Comparison of ENCODE assay signal across 1 cellular context in the genomic region with DNA sequence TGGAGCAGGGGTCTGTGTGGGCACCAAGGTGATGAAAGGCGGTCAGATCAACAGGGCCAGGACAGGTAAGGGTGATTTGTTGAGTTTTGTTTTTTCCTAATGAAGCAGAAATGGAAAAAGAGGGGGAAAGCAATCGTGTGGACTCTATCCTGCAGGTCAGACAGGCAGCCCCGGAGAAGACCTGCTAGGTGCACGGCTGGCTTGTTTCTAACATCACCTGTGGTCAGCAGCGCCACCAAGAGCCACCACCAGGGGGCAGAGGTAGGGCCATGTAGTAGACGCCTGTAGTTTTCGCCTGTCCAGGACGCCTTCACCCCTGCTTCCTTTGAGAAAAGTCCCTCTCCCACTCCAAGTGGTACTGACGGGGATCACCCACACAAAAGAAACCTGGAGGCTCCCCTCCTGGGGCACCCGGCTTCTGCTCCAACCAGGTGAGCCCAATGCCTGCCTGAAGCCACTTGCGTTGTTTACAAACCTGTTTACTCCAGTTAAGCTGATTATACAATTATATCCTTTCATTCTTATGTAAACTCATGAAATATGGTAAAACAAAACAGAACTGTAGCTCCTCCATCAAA.
TF ChIP-seq lines count a peak whose summit lies in the region.

No MANE protein-coding gene starts in this region.

TF ChIP-seq in HepG2, 621 proteins besides CTCF, POLR2A, EP300 and RAD21 (continued from another document and continues in another):
- TF ChIP-seq, protein P1, sequence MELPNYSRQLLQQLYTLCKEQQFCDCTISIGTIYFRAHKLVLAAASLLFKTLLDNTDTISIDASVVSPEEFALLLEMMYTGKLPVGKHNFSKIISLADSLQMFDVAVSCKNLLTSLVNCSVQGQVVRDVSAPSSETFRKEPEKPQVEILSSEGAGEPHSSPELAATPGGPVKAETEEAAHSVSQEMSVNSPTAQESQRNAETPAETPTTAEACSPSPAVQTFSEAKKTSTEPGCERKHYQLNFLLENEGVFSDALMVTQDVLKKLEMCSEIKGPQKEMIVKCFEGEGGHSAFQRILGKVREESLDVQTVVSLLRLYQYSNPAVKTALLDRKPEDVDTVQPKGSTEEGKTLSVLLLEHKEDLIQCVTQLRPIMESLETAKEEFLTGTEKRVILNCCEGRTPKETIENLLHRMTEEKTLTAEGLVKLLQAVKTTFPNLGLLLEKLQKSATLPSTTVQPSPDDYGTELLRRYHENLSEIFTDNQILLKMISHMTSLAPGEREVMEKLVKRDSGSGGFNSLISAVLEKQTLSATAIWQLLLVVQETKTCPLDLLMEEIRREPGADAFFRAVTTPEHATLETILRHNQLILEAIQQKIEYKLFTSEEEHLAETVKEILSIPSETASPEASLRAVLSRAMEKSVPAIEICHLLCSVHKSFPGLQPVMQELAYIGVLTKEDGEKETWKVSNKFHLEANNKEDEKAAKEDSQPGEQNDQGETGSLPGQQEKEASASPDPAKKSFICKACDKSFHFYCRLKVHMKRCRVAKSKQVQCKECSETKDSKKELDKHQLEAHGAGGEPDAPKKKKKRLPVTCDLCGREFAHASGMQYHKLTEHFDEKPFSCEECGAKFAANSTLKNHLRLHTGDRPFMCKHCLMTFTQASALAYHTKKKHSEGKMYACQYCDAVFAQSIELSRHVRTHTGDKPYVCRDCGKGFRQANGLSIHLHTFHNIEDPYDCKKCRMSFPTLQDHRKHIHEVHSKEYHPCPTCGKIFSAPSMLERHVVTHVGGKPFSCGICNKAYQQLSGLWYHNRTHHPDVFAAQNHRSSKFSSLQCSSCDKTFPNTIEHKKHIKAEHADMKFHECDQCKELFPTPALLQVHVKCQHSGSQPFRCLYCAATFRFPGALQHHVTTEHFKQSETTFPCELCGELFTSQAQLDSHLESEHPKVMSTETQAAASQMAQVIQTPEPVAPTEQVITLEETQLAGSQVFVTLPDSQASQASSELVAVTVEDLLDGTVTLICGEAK (IDR thresholded peaks at IDR 0.05): no peak
- TF ChIP-seq, protein P1 (CRISPR knock-in tag; IDR thresholded peaks at IDR 0.05): no peak
- TF ChIP-seq, protein P2, sequence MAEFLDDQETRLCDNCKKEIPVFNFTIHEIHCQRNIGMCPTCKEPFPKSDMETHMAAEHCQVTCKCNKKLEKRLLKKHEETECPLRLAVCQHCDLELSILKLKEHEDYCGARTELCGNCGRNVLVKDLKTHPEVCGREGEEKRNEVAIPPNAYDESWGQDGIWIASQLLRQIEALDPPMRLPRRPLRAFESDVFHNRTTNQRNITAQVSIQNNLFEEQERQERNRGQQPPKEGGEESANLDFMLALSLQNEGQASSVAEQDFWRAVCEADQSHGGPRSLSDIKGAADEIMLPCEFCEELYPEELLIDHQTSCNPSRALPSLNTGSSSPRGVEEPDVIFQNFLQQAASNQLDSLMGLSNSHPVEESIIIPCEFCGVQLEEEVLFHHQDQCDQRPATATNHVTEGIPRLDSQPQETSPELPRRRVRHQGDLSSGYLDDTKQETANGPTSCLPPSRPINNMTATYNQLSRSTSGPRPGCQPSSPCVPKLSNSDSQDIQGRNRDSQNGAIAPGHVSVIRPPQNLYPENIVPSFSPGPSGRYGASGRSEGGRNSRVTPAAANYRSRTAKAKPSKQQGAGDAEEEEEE (CRISPR knock-in tag; IDR thresholded peaks at IDR 0.05; ENCODE audit: borderline replicate concordance): 0 out of 2 replicates have a peak, but pooled peaks have one; percentile 60
- TF ChIP-seq SNAPC5 (CRISPR knock-in tag; IDR thresholded peaks at IDR 0.05; ENCODE audit: borderline replicate concordance) (no peak), POGZ (CRISPR knock-in tag; IDR thresholded peaks at IDR 0.05) (no peak), SETDB1 (CRISPR knock-in tag; IDR thresholded peaks at IDR 0.05; ENCODE audit: borderline replicate concordance) (no peak), ZNF790 (CRISPR knock-in tag; IDR thresholded peaks at IDR 0.05; ENCODE audit: borderline replicate concordance) (no peak), ZNF615 (CRISPR knock-in tag; IDR thresholded peaks at IDR 0.05; ENCODE audit: borderline replicate concordance) (no peak), ZNF616 (CRISPR knock-in tag; IDR thresholded peaks at IDR 0.05; ENCODE audit: low read depth) (no peak), ZNF713 (CRISPR knock-in tag; IDR thresholded peaks at IDR 0.05) (no peak), ZNF335 (CRISPR knock-in tag; IDR thresholded peaks at IDR 0.05) (peak; percentile 39; the same call in 1 of the 2 replicates), TEAD3 (CRISPR knock-in tag; optimal IDR thresholded peaks at IDR 0.05; ENCODE audit: borderline replicate concordance) (no peak), HNRNPL (IDR thresholded peaks at IDR 0.05; ENCODE audit: low read depth, low read length) (0 out of 2 replicates have a peak, but pooled peaks have one; percentile 34), PAWR (CRISPR knock-in tag; IDR thresholded peaks at IDR 0.05; ENCODE audit: borderline replicate concordance) (no peak), REST (IDR thresholded peaks at IDR 0.05; ENCODE audit: borderline replicate concordance in 1 of 2, low read depth in 1 of 2, low read length in 2 of 2) (no peak)
- TF ChIP-seq, protein P3, sequence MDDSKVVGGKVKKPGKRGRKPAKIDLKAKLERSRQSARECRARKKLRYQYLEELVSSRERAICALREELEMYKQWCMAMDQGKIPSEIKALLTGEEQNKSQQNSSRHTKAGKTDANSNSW (CRISPR knock-in tag; IDR thresholded peaks at IDR 0.05; ENCODE audit: borderline replicate concordance): no peak
- TF ChIP-seq, protein P4, sequence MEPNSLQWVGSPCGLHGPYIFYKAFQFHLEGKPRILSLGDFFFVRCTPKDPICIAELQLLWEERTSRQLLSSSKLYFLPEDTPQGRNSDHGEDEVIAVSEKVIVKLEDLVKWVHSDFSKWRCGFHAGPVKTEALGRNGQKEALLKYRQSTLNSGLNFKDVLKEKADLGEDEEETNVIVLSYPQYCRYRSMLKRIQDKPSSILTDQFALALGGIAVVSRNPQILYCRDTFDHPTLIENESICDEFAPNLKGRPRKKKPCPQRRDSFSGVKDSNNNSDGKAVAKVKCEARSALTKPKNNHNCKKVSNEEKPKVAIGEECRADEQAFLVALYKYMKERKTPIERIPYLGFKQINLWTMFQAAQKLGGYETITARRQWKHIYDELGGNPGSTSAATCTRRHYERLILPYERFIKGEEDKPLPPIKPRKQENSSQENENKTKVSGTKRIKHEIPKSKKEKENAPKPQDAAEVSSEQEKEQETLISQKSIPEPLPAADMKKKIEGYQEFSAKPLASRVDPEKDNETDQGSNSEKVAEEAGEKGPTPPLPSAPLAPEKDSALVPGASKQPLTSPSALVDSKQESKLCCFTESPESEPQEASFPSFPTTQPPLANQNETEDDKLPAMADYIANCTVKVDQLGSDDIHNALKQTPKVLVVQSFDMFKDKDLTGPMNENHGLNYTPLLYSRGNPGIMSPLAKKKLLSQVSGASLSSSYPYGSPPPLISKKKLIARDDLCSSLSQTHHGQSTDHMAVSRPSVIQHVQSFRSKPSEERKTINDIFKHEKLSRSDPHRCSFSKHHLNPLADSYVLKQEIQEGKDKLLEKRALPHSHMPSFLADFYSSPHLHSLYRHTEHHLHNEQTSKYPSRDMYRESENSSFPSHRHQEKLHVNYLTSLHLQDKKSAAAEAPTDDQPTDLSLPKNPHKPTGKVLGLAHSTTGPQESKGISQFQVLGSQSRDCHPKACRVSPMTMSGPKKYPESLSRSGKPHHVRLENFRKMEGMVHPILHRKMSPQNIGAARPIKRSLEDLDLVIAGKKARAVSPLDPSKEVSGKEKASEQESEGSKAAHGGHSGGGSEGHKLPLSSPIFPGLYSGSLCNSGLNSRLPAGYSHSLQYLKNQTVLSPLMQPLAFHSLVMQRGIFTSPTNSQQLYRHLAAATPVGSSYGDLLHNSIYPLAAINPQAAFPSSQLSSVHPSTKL (CRISPR knock-in tag; IDR thresholded peaks at IDR 0.05): peak; percentile 22; the same call in 1 of the 2 replicates
- TF ChIP-seq, protein P5, sequence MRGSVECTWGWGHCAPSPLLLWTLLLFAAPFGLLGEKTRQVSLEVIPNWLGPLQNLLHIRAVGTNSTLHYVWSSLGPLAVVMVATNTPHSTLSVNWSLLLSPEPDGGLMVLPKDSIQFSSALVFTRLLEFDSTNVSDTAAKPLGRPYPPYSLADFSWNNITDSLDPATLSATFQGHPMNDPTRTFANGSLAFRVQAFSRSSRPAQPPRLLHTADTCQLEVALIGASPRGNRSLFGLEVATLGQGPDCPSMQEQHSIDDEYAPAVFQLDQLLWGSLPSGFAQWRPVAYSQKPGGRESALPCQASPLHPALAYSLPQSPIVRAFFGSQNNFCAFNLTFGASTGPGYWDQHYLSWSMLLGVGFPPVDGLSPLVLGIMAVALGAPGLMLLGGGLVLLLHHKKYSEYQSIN (CRISPR knock-in tag; IDR thresholded peaks at IDR 0.05; ENCODE audit: borderline replicate concordance): no peak
- TF ChIP-seq, protein P6, sequence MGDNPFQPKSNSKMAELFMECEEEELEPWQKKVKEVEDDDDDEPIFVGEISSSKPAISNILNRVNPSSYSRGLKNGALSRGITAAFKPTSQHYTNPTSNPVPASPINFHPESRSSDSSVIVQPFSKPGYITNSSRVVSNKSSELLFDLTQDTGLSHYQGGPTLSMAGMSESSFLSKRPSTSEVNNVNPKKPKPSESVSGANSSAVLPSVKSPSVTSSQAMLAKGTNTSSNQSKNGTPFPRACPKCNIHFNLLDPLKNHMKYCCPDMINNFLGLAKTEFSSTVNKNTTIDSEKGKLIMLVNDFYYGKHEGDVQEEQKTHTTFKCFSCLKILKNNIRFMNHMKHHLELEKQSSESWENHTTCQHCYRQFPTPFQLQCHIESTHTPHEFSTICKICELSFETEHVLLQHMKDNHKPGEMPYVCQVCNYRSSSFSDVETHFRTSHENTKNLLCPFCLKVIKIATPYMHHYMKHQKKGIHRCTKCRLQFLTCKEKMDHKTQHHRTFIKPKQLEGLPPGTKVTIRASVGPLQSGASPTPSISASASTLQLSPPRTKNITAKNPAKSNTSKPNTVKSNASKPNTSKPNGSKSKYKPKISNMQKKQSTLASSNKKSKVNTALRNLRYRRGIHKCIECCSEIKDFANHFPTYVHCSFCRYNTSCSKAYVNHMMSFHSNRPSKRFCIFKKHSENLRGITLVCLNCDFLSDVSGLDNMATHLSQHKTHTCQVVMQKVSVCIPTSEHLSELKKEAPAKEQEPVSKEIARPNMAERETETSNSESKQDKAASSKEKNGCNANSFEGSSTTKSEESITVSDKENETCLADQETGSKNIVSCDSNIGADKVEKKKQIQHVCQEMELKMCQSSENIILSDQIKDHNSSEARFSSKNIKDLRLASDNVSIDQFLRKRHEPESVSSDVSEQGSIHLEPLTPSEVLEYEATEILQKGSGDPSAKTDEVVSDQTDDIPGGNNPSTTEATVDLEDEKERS (CRISPR knock-in tag; IDR thresholded peaks at IDR 0.05): no peak
